ENCODE assay signal across 9 cellular contexts in the genomic region with DNA sequence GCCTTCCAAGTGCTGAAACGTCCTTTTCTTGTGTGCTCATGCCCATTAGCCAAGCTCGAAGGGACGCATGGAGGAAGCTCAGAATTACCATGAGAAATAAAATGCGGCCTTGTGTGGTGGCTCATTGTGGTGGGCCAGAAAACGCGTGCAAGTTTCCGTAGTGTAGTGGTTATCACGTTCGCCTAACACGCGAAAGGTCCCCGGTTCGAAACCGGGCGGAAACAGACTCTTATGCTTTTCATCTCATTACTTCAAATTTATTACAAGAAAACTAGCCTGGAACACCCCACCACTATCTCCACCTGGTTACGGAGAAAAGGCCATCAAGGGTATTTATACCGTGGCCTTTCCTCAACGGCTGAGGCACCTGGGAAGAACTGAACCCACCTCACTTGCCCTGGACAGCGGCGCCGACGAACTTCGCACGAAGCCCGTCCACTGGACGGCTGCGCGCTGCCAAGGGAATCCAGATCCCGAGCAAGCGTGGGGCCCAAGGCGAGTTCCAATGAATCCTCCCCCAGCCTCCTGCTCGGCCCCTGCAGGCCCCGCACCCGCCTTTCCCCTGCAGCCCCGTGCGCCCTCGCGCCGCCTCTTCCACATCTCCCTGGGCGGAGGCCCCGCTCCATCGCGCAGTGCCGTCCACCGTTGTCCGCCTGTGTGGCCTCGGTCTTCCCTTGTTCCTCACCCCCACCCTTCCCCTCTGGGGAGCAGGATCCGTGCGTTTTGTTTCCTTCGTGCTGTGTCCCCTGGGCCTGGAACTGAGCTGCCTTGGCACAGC. TPM values are rescaled to one million over a fixed set of nuclear protein-coding genes. Genes with fewer than 3 reads are reported as not detected.
DNase-seq lines count a peak whose midpoint lies in the region; ATAC-seq and TF ChIP-seq lines count a peak whose summit lies in the region.
"Not testable (repeated sequence)": the region's sequence is repeated elsewhere in the genome, so short reads cannot be mapped to it uniquely, and the experiment has no call there.
"Had no signal": no experiment of that assay in that cellular context is flagged by ENCODE, and none has a peak within 500 bp of the region (broad histone marks: within the 10 kb centered on the region; RNA-seq: fewer than 3 reads in every experiment).

No MANE protein-coding gene starts in this region.

- peaks cover 86% of the 10 kb centered on the region for H3K27me3 Mint-ChIP-seq in CD4-positive, CD25-positive, alpha-beta regulatory T cell
- H3K27me3 Mint-ChIP-seq in T-cell: peaks cover 8 to 91% of the 10 kb centered on the region in 2 donors
- peaks cover 85% of the 10 kb centered on the region for H3K27me3 Mint-ChIP-seq in activated T-cell treated with anti-CD3 and anti-CD28 coated beads, Interleukin-2, amount 50 U/mL, for 4 hours (ENCODE audit: low read depth)

- CTCF ChIA-PET in T-cell (lab: Charles Lee): interaction anchor here in 1 of 2 donors (1.8 kb wide), 1 partner anchor 22 kb away, joined by 4 read pairs; no protein-coding TSS in a partner anchor

- H3K36me3 Mint-ChIP-seq in CD4-positive, CD25-positive, alpha-beta regulatory T cell; T-cell; activated T-cell treated with anti-CD3 and anti-CD28 coated beads, Interleukin-2, amount 50 U/mL, for 4 hours (ENCODE audit: insufficient read depth): not testable (repeated sequence)

- H3K4me1 ChIP-seq in CD4-positive, CD25-positive, alpha-beta regulatory T cell (ENCODE audit: control insufficient read depth, insufficient read depth, low read length, poor library complexity, severe bottlenecking); effector memory CD4-positive, alpha-beta T cell (ENCODE audit: control insufficient read depth, insufficient read depth, low read length, poor library complexity, severe bottlenecking): not testable (repeated sequence)
- peaks cover 25% of the 10 kb centered on the region for H3K4me1 ChIP-seq in lower lobe of right lung

- peak overlapping the region in 2 of 3 donors; percentile 20 to 94 for H3K27ac Mint-ChIP-seq in CD4-positive, CD25-positive, alpha-beta regulatory T cell
- peak overlapping the region in 1 of 2 donors; percentile 22 for H3K27ac Mint-ChIP-seq in T-cell

- peaks cover 15 to 47% (median 32%) of the 10 kb centered on the region in 4 donors for H3K4me1 Mint-ChIP-seq in CD4-positive, CD25-positive, alpha-beta regulatory T cell
- peaks cover 35 to 64% (median 49%) of the 10 kb centered on the region in 3 donors for H3K4me1 Mint-ChIP-seq in T-cell
- peaks cover 49% of the 10 kb centered on the region for H3K4me1 Mint-ChIP-seq in activated T-cell treated with anti-CD3 and anti-CD28 coated beads, Interleukin-2, amount 50 U/mL, for 4 hours (ENCODE audit: low read depth)

- peak overlapping the region; percentile 45 to 72 (median 67) for H3K4me3 Mint-ChIP-seq in CD4-positive, CD25-positive, alpha-beta regulatory T cell
- H3K4me3 Mint-ChIP-seq in T-cell: peak overlapping the region in 1 of 3 donors; percentile 70
- H3K4me3 Mint-ChIP-seq in activated T-cell treated with anti-CD3 and anti-CD28 coated beads, Interleukin-2, amount 50 U/mL, for 4 hours: peak overlapping the region; percentile 29

- H3K27ac ChIP-seq in CD4-positive, CD25-positive, alpha-beta regulatory T cell (ENCODE audit: insufficient read depth, low read length, poor library complexity, severe bottlenecking); effector memory CD4-positive, alpha-beta T cell (ENCODE audit: insufficient read depth, low read length, poor library complexity, severe bottlenecking); lower lobe of right lung: not testable (repeated sequence)

- not testable (repeated sequence) for ATAC-seq in CD4-positive, CD25-positive, alpha-beta regulatory T cell (ENCODE audit: low read depth in 2 of 2)
- peak; percentile 39 for ATAC-seq in GM21723 (IDR thresholded peaks at IDR 0.05; ENCODE audit: unreplicated experiment)
- ATAC-seq in T-cell (replicated peaks in 1 of 4): peak; percentile 33 to 58 (median 44)
- ATAC-seq in activated T-cell treated with anti-CD3 and anti-CD28 coated beads, Interleukin-2, amount 50 U/mL, for 4 hours: peak; percentile 34 to 54
- ATAC-seq in lower lobe of right lung: peak; percentile 27 to 57

- not testable (repeated sequence) for H3K9me3 Mint-ChIP-seq in CD4-positive, CD25-positive, alpha-beta regulatory T cell; T-cell; activated T-cell treated with anti-CD3 and anti-CD28 coated beads, Interleukin-2, amount 50 U/mL, for 4 hours

- not testable (repeated sequence) for H3K4me3 ChIP-seq in CD4-positive, CD25-positive, alpha-beta regulatory T cell (ENCODE audit: low read depth, low read length); effector memory CD4-positive, alpha-beta T cell (ENCODE audit: insufficient read depth, low read depth, low read length, poor library complexity, severe bottlenecking); lower lobe of right lung

- POLR2A ChIA-PET in T-cell (lab: Charles Lee): not testable (repeated sequence)

- not testable (repeated sequence) for H3K9me3 ChIP-seq in CD4-positive, CD25-positive, alpha-beta regulatory T cell (ENCODE audit: control insufficient read depth in 2 of 2, low read length in 2 of 2); effector memory CD4-positive, alpha-beta T cell (ENCODE audit: control insufficient read depth, low read length); lower lobe of right lung

- intact Hi-C loops in lower lobe of right lung (cut with DNase I): not testable (repeated sequence)

- peaks cover 37% of the 10 kb centered on the region for H3K27me3 ChIP-seq in CD4-positive, CD25-positive, alpha-beta regulatory T cell (ENCODE audit: control insufficient read depth, insufficient read depth, low read length)
- peaks cover 56% of the 10 kb centered on the region for H3K27me3 ChIP-seq in effector memory CD4-positive, alpha-beta T cell (replicated peaks; ENCODE audit: control insufficient read depth, insufficient read depth, low read length, poor library complexity, severe bottlenecking)
- peaks cover 89% of the 10 kb centered on the region for H3K27me3 ChIP-seq in lower lobe of right lung (ENCODE audit: low read depth)

- DNase-seq in CD4-positive, CD25-positive, alpha-beta regulatory T cell: peak; percentile 43 to 79 (median 74)
- peak; percentile 81 for DNase-seq in NAMALWA (ENCODE audit: low spot score)
- DNase-seq in T-cell: peak in 31 of 34 experiments; percentile 40 to 83 (median 64)
- DNase-seq in activated T-cell treated with anti-CD3 and anti-CD28 coated beads, Interleukin-2, amount 50 U/mL, for 4 hours: peak; percentile 50
- DNase-seq in effector memory CD4-positive, alpha-beta T cell: peak; percentile 41 to 67 (median 42)
- not testable (repeated sequence) for DNase-seq in lower lobe of right lung
- peak; percentile 53 to 92 (median 84) for DNase-seq in stimulated activated CD4-positive, alpha-beta T cell treated with anti-CD3 and anti-CD28 coated beads, TNF-alpha, amount 100 ng/mL, for 24 hours (ENCODE audit: low read depth in 3 of 3)

- not testable (repeated sequence) for TF ChIP-seq CTCF in lower lobe of right lung (IDR thresholded peaks at IDR 0.05)

- H3K36me3 ChIP-seq in CD4-positive, CD25-positive, alpha-beta regulatory T cell (ENCODE audit: control insufficient read depth, insufficient read depth, low read length); effector memory CD4-positive, alpha-beta T cell (ENCODE audit: control insufficient read depth, insufficient read depth, low read length); lower lobe of right lung: not testable (repeated sequence)

RNA-seq across cellular contexts. Expression of gene OR2V2, which starts 22.3 kb away (rescaled TPM):
- not detected for total RNA-seq in CD4-positive, CD25-positive, alpha-beta regulatory T cell
- not detected for polyA plus RNA-seq in CD4-positive, CD25-positive, alpha-beta regulatory T cell
- not detected for total RNA-seq in T-cell
- not detected for total RNA-seq in activated T-cell treated with anti-CD3 and anti-CD28 coated beads, Interleukin-2, amount 50 U/mL, for 4 hours
- total RNA-seq in lower lobe of right lung: not detected
- total RNA-seq: heart left ventricle had no signal
- polyA plus RNA-seq: heart left ventricle had no signal

RNA-seq across cellular contexts. Expression of gene TRIM7, which starts 35.3 kb away (rescaled TPM):
- 0.72 TPM for total RNA-seq in CD4-positive, CD25-positive, alpha-beta regulatory T cell
- under 1 TPM in 2 of 4 donors, not detected in 2; 0.16 to 0.47 TPM for polyA plus RNA-seq in CD4-positive, CD25-positive, alpha-beta regulatory T cell
- 1 to 10 TPM; 1.6 to 3.1 (median 3.0) TPM for total RNA-seq in T-cell
- total RNA-seq in activated T-cell treated with anti-CD3 and anti-CD28 coated beads, Interleukin-2, amount 50 U/mL, for 4 hours: 1 to 10 TPM in 1 of 3 donors, under 1 TPM in 2; 0.18 to 2.1 (median 0.99) TPM
- 4.3 TPM for total RNA-seq in lower lobe of right lung

RNA-seq across cellular contexts. Expression of gene OR2V1, which starts 38.7 kb away (rescaled TPM):
- not detected for total RNA-seq in CD4-positive, CD25-positive, alpha-beta regulatory T cell
- not detected for polyA plus RNA-seq in CD4-positive, CD25-positive, alpha-beta regulatory T cell
- total RNA-seq in T-cell: not detected
- not detected for total RNA-seq in activated T-cell treated with anti-CD3 and anti-CD28 coated beads, Interleukin-2, amount 50 U/mL, for 4 hours
- not detected for total RNA-seq in lower lobe of right lung
- total RNA-seq: heart left ventricle had no signal
- polyA plus RNA-seq: heart left ventricle had no signal

RNA-seq across cellular contexts. Expression of gene TRIM41, which starts 53.4 kb away (rescaled TPM):
- 40.8 TPM for total RNA-seq in CD4-positive, CD25-positive, alpha-beta regulatory T cell
- 1 to 10 TPM in 2 of 4 donors, under 1 TPM in 2; 0.67 to 1.6 (median 0.87) TPM for polyA plus RNA-seq in CD4-positive, CD25-positive, alpha-beta regulatory T cell
- total RNA-seq in T-cell (10 to 100 TPM; 32.2 to 46.2 (median 36.7) TPM), lower lobe of right lung (29.1 TPM)
- 10 to 100 TPM; 37.6 to 39.5 (median 38.3) TPM for total RNA-seq in activated T-cell treated with anti-CD3 and anti-CD28 coated beads, Interleukin-2, amount 50 U/mL, for 4 hours
